2 cellular contexts compared by ENCODE assay signal in the genomic region with DNA sequence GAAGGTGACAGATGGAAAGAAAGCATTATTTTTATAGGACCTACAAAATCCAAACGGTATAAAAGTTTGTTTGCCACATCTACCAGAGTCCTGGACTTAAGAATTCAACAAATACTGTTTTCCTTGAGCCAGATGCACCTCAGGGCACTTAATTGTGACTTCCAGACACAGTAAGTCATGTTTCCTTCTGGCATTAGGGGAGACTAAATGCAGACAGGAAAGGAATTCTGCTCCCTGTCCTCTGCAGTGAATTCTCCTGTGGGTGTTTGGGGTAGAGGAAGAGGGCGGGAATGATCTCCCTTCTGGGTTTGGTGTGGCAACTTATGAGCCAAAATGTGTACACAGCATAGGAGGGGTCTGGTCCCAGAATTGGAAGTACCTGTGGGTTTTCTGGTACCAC.
TF ChIP-seq lines count a peak whose summit lies in the region.

No MANE protein-coding gene starts in this region.

TF ChIP-seq in GM23338, 12 proteins besides CTCF, POLR2A, EP300 and RAD21 (continued from another document):
- TF ChIP-seq ZNF462 (CRISPR knock-in tag; IDR thresholded peaks at IDR 0.05) (no peak), STAT1 (IDR thresholded peaks at IDR 0.05; ENCODE audit: unreplicated experiment) (no peak), CREB1 (CRISPR knock-in tag; IDR thresholded peaks at IDR 0.05; ENCODE audit: low read depth) (no peak), REST (IDR thresholded peaks at IDR 0.05; ENCODE audit: unreplicated experiment) (no peak), ZNF114 (CRISPR knock-in tag; IDR thresholded peaks at IDR 0.05) (no peak), JUNB (IDR thresholded peaks at IDR 0.05; ENCODE audit: unreplicated experiment) (no peak), EZH2 (IDR thresholded peaks at IDR 0.05; ENCODE audit: low read depth, unreplicated experiment) (no peak), ZNF331 (CRISPR knock-in tag; IDR thresholded peaks at IDR 0.05; ENCODE audit: low read depth) (no peak), EZH2phosphoT487 (IDR thresholded peaks at IDR 0.05; ENCODE audit: unreplicated experiment) (no peak)
- TF ChIP-seq, protein P1, sequence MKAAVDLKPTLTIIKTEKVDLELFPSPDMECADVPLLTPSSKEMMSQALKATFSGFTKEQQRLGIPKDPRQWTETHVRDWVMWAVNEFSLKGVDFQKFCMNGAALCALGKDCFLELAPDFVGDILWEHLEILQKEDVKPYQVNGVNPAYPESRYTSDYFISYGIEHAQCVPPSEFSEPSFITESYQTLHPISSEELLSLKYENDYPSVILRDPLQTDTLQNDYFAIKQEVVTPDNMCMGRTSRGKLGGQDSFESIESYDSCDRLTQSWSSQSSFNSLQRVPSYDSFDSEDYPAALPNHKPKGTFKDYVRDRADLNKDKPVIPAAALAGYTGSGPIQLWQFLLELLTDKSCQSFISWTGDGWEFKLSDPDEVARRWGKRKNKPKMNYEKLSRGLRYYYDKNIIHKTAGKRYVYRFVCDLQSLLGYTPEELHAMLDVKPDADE (IDR thresholded peaks at IDR 0.05): no peak
TF ChIP-seq in GM23338: peak in this region for 0.

TF ChIP-seq in SK-N-SH treated with all-trans-retinoic acid at 6 μM for 48 hours, 23 proteins besides CTCF, POLR2A, EP300 and RAD21 (continued from another document):
- TF ChIP-seq, protein P2, sequence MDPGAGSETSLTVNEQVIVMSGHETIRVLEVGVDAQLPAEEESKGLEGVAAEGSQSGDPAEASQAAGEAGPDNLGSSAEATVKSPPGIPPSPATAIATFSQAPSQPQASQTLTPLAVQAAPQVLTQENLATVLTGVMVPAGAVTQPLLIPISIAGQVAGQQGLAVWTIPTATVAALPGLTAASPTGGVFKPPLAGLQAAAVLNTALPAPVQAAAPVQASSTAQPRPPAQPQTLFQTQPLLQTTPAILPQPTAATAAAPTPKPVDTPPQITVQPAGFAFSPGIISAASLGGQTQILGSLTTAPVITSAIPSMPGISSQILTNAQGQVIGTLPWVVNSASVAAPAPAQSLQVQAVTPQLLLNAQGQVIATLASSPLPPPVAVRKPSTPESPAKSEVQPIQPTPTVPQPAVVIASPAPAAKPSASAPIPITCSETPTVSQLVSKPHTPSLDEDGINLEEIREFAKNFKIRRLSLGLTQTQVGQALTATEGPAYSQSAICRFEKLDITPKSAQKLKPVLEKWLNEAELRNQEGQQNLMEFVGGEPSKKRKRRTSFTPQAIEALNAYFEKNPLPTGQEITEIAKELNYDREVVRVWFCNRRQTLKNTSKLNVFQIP (CRISPR knock-in tag; IDR thresholded peaks at IDR 0.05; ENCODE audit: borderline replicate concordance, low read depth): no peak
- TF ChIP-seq CSDC2 (CRISPR knock-in tag; IDR thresholded peaks at IDR 0.05) (no peak), TCF4 (CRISPR knock-in tag; IDR thresholded peaks at IDR 0.05; ENCODE audit: borderline replicate concordance) (no peak), OSR1 (CRISPR knock-in tag; IDR thresholded peaks at IDR 0.05) (no peak)
- TF ChIP-seq, protein P3, sequence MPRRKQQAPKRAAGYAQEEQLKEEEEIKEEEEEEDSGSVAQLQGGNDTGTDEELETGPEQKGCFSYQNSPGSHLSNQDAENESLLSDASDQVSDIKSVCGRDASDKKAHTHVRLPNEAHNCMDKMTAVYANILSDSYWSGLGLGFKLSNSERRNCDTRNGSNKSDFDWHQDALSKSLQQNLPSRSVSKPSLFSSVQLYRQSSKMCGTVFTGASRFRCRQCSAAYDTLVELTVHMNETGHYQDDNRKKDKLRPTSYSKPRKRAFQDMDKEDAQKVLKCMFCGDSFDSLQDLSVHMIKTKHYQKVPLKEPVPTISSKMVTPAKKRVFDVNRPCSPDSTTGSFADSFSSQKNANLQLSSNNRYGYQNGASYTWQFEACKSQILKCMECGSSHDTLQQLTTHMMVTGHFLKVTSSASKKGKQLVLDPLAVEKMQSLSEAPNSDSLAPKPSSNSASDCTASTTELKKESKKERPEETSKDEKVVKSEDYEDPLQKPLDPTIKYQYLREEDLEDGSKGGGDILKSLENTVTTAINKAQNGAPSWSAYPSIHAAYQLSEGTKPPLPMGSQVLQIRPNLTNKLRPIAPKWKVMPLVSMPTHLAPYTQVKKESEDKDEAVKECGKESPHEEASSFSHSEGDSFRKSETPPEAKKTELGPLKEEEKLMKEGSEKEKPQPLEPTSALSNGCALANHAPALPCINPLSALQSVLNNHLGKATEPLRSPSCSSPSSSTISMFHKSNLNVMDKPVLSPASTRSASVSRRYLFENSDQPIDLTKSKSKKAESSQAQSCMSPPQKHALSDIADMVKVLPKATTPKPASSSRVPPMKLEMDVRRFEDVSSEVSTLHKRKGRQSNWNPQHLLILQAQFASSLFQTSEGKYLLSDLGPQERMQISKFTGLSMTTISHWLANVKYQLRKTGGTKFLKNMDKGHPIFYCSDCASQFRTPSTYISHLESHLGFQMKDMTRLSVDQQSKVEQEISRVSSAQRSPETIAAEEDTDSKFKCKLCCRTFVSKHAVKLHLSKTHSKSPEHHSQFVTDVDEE (CRISPR knock-in tag; IDR thresholded peaks at IDR 0.05): no peak
